29 cellular contexts compared by ENCODE assay signal in the genomic region with DNA sequence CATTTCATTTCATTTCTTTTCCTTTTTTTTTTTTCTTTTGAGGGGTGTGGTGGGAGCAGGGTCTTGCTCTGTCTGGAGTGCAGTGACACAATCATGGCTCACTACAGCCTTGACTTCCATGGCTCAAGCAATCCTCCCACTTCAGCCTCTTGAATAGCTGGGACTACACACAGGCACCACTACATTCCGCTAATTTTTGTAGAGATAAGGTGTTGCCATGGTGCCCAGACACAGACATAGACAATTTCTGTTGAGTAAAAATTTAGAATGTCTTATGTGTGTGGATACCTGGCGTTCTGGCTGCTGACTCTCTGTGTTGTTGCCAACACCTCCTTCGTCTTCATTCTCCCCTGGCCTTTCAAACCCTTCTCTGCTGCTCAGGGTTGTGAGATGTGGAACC.
"Had no signal": no experiment of that assay in that cellular context is flagged by ENCODE, and none has a peak within 500 bp of the region (broad histone marks: within the 10 kb centered on the region; RNA-seq: fewer than 3 reads in every experiment).

No MANE protein-coding gene starts in this region.

- H3K4me3 Mint-ChIP-seq: activated B cell treated with CpG ODN at 0.5 μM for 24 hours; activated T-cell treated with anti-CD3 and anti-CD28 coated beads, Interleukin-2, amount 50 U/mL, for 4 hours; brain; neural crest cell; T-helper 2 cell treated with Interferon-gamma antibody and Interleukin-4, amounts not matched to agents 5 μg/mL and 100 μg/mL, for 36 hours had no signal

- H3K27ac Mint-ChIP-seq: activated B cell treated with CpG ODN at 0.5 μM for 24 hours; activated T-helper 17 cell treated with anti-CD3 and anti-CD28 coated beads, Interleukin-2, amount 50 U/mL, for 72 hours; brain had no signal

- H3K27me3 ChIP-seq: adrenal gland, ascending aorta, cardiac muscle cell, suprapubic skin, tibial artery had no signal

- H3K4me2 ChIP-seq: hepatocyte had no signal

- H3K4me1 ChIP-seq: adrenal gland, ascending aorta, gastroesophageal sphincter, suprapubic skin, tibial artery had no signal

- H3K79me2 ChIP-seq: hepatocyte had no signal

- H3K4me1 Mint-ChIP-seq: brain had no signal

- H3K36me3 Mint-ChIP-seq: activated naive CD4-positive, alpha-beta T cell treated with anti-CD3 and anti-CD28 coated beads, Interleukin-2, amount 50 U/mL, for 72 hours; brain; naive thymus-derived CD8-positive, alpha-beta T cell had no signal

- H2AFZ ChIP-seq: hepatocyte had no signal

- ATAC-seq: activated naive CD4-positive, alpha-beta T cell treated with anti-CD3 and anti-CD28 coated beads, Interleukin-2, amount 50 U/mL, for 72 hours; activated T-cell treated with anti-CD3 and anti-CD28 coated beads, Interleukin-2, amount 50 U/mL, for 4 hours; activated T-helper 17 cell treated with anti-CD3 and anti-CD28 coated beads, Interleukin-2, amount 50 U/mL, for 72 hours; gastroesophageal sphincter; left colon; naive thymus-derived CD8-positive, alpha-beta T cell; right cardiac atrium had no signal

- DNase-seq: activated B cell treated with CpG ODN at 0.5 μM for 24 hours; activated gamma-delta T cell treated with Interleukin-2 at 50 U/mL for 16 hours; activated T-cell treated with anti-CD3 and anti-CD28 coated beads, Interleukin-2, amount 50 U/mL, for 4 hours; adrenal gland; dorsolateral prefrontal cortex; effector memory CD4-positive, alpha-beta T cell; kidney; left colon; mammary epithelial cell; midbrain; naive thymus-derived CD8-positive, alpha-beta T cell; occipital lobe; posterior cingulate gyrus; right cardiac atrium; stimulated activated CD4-positive, alpha-beta T cell treated with anti-CD3 and anti-CD28 coated beads, Interleukin-15, amount 100 ng/mL, for 24 hours; stimulated activated CD4-positive, alpha-beta T cell treated with anti-CD3 and anti-CD28 coated beads, Interleukin-2, amount 100 ng/mL, for 24 hours; stimulated activated naive CD4-positive, alpha-beta T cell; tibial artery had no signal

- H3K9me3 ChIP-seq: adrenal gland, ascending aorta, gastroesophageal sphincter, suprapubic skin, tibial artery had no signal

- H3K9me3 Mint-ChIP-seq: activated B cell treated with CpG ODN at 0.5 μM for 24 hours; activated naive CD4-positive, alpha-beta T cell treated with anti-CD3 and anti-CD28 coated beads, Interleukin-2, amount 50 U/mL, for 72 hours; activated T-cell treated with anti-CD3 and anti-CD28 coated beads, Interleukin-2, amount 50 U/mL, for 4 hours; activated T-helper 17 cell treated with anti-CD3 and anti-CD28 coated beads, Interleukin-2, amount 50 U/mL, for 72 hours; brain; naive thymus-derived CD8-positive, alpha-beta T cell; neural crest cell; T-helper 2 cell treated with Interferon-gamma antibody and Interleukin-4, amounts not matched to agents 5 μg/mL and 100 μg/mL, for 36 hours had no signal

- H3K27ac ChIP-seq: adrenal gland, ascending aorta, cardiac muscle cell, dorsolateral prefrontal cortex, gastroesophageal sphincter, hepatocyte, suprapubic skin, tibial artery had no signal

- H3K36me3 ChIP-seq: adrenal gland, ascending aorta, cardiac muscle cell, gastroesophageal sphincter, suprapubic skin, tibial artery had no signal

- H3K4me3 ChIP-seq: adrenal gland, ascending aorta, cardiac muscle cell, coronary artery, dorsolateral prefrontal cortex, gastroesophageal sphincter, hepatocyte, suprapubic skin, tibial artery had no signal
